9 cellular contexts compared by ENCODE assay signal in genomic region chr5:80755634-80756033, GRCh38.
DNase-seq lines count a peak whose midpoint lies in the region; ATAC-seq and TF ChIP-seq lines count a peak whose summit lies in the region.
"Had no signal": no experiment of that assay in that cellular context is flagged by ENCODE, and none has a peak within 500 bp of the region (broad histone marks: within the 10 kb centered on the region; RNA-seq: fewer than 3 reads in every experiment).

No MANE protein-coding gene starts in this region.

- H3K4me3 ChIP-seq in dorsolateral prefrontal cortex: no peak overlapping the region

- peak overlapping the region in 1 of 59 donors; percentile 2 for H3K27ac ChIP-seq in dorsolateral prefrontal cortex
- H3K27ac ChIP-seq: C4-2B had no signal

- CTCF ChIA-PET in activated naive CD4-positive, alpha-beta T cell treated with anti-CD3 and anti-CD28 coated beads for 36 hours (lab: Charles Lee): no interaction called here
- CTCF ChIA-PET in activated CD4-positive, alpha-beta memory T cell treated with anti-CD3 and anti-CD28 coated beads, Interleukin-2, amount 10 ng/mL, durations not matched to agents 7 days and 5 days (lab: Charles Lee): interaction anchor here (0.6 to 1.6 kb wide), 4 partner anchors 84 to 410 kb away, joined by 3 to 4 read pairs (median 3); no protein-coding TSS in a partner anchor

- peaks cover 2% of the 10 kb centered on the region for H3K9me3 Mint-ChIP-seq in activated naive CD4-positive, alpha-beta T cell treated with anti-CD3 and anti-CD28 coated beads for 36 hours
- peaks cover 2% of the 10 kb centered on the region for H3K9me3 Mint-ChIP-seq in activated CD4-positive, alpha-beta memory T cell treated with anti-CD3 and anti-CD28 coated beads, Interleukin-2, amount 10 ng/mL, durations not matched to agents 7 days and 5 days
- no peaks in the 10 kb centered on the region for H3K9me3 Mint-ChIP-seq in stimulated activated naive B cell treated with anti-CD40 and anti-IgM and Interleukin-4, amounts not matched to agents 10 μg/mL and 1 μg/mL and 100 μg/mL, for 72 hours

- peak; percentile 93 for ATAC-seq in HG03103 (IDR thresholded peaks at IDR 0.05; ENCODE audit: low read depth, unreplicated experiment)
- peak; percentile 89 to 90 for ATAC-seq in stimulated activated naive B cell treated with anti-CD40 and anti-IgM and Interleukin-4, amounts not matched to agents 10 μg/mL and 1 μg/mL and 100 μg/mL, for 72 hours (replicated peaks)

- DNase-seq in activated naive CD4-positive, alpha-beta T cell treated with anti-CD3 and anti-CD28 coated beads for 36 hours: peak; percentile 22
- DNase-seq in activated naive CD4-positive, alpha-beta T cell treated with anti-CD3 and anti-CD28 coated beads, Interleukin-2, amount 50 U/mL, for 16 hours: no peak
- DNase-seq in activated CD4-positive, alpha-beta memory T cell treated with anti-CD3 and anti-CD28 coated beads, Interleukin-2, amount 10 ng/mL, durations not matched to agents 7 days and 5 days: peak; percentile 30
- peak; percentile 16 for DNase-seq in stimulated activated naive B cell treated with anti-CD40 and anti-IgM and Interleukin-4, amounts not matched to agents 10 μg/mL and 1 μg/mL and 100 μg/mL, for 72 hours
- DNase-seq in SHP77 treated with DMSO at 0.1 percent for 48 hours (lab: John Stamatoyannopoulos, UW) (no peak), dorsolateral prefrontal cortex (no peak)
- DNase-seq in stimulated activated naive CD4-positive, alpha-beta T cell (lab: John Stamatoyannopoulos, UW): no peak

- POLR2A ChIA-PET in activated CD4-positive, alpha-beta memory T cell treated with anti-CD3 and anti-CD28 coated beads, Interleukin-2, amount 10 ng/mL, durations not matched to agents 7 days and 5 days (lab: Charles Lee): interaction anchor here (0.8 to 2.3 kb wide), 10 partner anchors 10 to 251 kb away, joined by 3 to 9 read pairs (median 5); partner anchors contain the start of genes DHFR and MSH3

- peaks cover 58% of the 10 kb centered on the region for H3K4me1 Mint-ChIP-seq in activated naive CD4-positive, alpha-beta T cell treated with anti-CD3 and anti-CD28 coated beads for 36 hours (ENCODE audit: low read depth)
- H3K4me1 Mint-ChIP-seq in activated CD4-positive, alpha-beta memory T cell treated with anti-CD3 and anti-CD28 coated beads, Interleukin-2, amount 10 ng/mL, durations not matched to agents 7 days and 5 days: peaks cover 67% of the 10 kb centered on the region
- H3K4me1 Mint-ChIP-seq in stimulated activated naive B cell treated with anti-CD40 and anti-IgM and Interleukin-4, amounts not matched to agents 10 μg/mL and 1 μg/mL and 100 μg/mL, for 72 hours: peaks cover 23 to 38% of the 10 kb centered on the region in 2 donors

- TF ChIP-seq CTCF in dorsolateral prefrontal cortex (IDR thresholded peaks at IDR 0.05 in 54 of 56, conservative IDR thresholded peaks at IDR 0.05 in 2 of 56; ENCODE audit: low read depth in 1 of 56, partially characterized antibody in 56 of 56): no peak

- peak overlapping the region; percentile 43 for H3K27ac Mint-ChIP-seq in activated naive CD4-positive, alpha-beta T cell treated with anti-CD3 and anti-CD28 coated beads for 36 hours
- H3K27ac Mint-ChIP-seq in activated CD4-positive, alpha-beta memory T cell treated with anti-CD3 and anti-CD28 coated beads, Interleukin-2, amount 10 ng/mL, durations not matched to agents 7 days and 5 days: peak overlapping the region; percentile 96
- H3K27ac Mint-ChIP-seq in stimulated activated naive B cell treated with anti-CD40 and anti-IgM and Interleukin-4, amounts not matched to agents 10 μg/mL and 1 μg/mL and 100 μg/mL, for 72 hours: peak overlapping the region; percentile 80

- peak overlapping the region; percentile 32 for H3K4me3 Mint-ChIP-seq in activated naive CD4-positive, alpha-beta T cell treated with anti-CD3 and anti-CD28 coated beads for 36 hours
- peak overlapping the region; percentile 52 for H3K4me3 Mint-ChIP-seq in activated CD4-positive, alpha-beta memory T cell treated with anti-CD3 and anti-CD28 coated beads, Interleukin-2, amount 10 ng/mL, durations not matched to agents 7 days and 5 days
- peak overlapping the region; percentile 27 to 57 for H3K4me3 Mint-ChIP-seq in stimulated activated naive B cell treated with anti-CD40 and anti-IgM and Interleukin-4, amounts not matched to agents 10 μg/mL and 1 μg/mL and 100 μg/mL, for 72 hours

- intact Hi-C loops in activated naive CD4-positive, alpha-beta T cell treated with anti-CD3 and anti-CD28 coated beads for 36 hours (cut with micrococcal nuclease): loop anchor here (1.0 to 5.0 kb wide), 8 partner anchors 39 to 545 kb away; partner anchors contain the start of genes DHFR, MSH3, ZCCHC9 and ZFYVE16
- intact Hi-C loops in dorsolateral prefrontal cortex (cut with DNase I): no loop called here

- H3K36me3 Mint-ChIP-seq in activated naive CD4-positive, alpha-beta T cell treated with anti-CD3 and anti-CD28 coated beads for 36 hours (ENCODE audit: low read depth): peaks cover 22% of the 10 kb centered on the region
- peaks cover 56% of the 10 kb centered on the region for H3K36me3 Mint-ChIP-seq in activated CD4-positive, alpha-beta memory T cell treated with anti-CD3 and anti-CD28 coated beads, Interleukin-2, amount 10 ng/mL, durations not matched to agents 7 days and 5 days (ENCODE audit: low read depth)
- H3K36me3 Mint-ChIP-seq in stimulated activated naive B cell treated with anti-CD40 and anti-IgM and Interleukin-4, amounts not matched to agents 10 μg/mL and 1 μg/mL and 100 μg/mL, for 72 hours: peaks cover 35 to 48% of the 10 kb centered on the region in 2 donors

- H3K27me3 Mint-ChIP-seq in activated naive CD4-positive, alpha-beta T cell treated with anti-CD3 and anti-CD28 coated beads for 36 hours (ENCODE audit: low read depth): no peaks in the 10 kb centered on the region
- no peaks in the 10 kb centered on the region for H3K27me3 Mint-ChIP-seq in activated CD4-positive, alpha-beta memory T cell treated with anti-CD3 and anti-CD28 coated beads, Interleukin-2, amount 10 ng/mL, durations not matched to agents 7 days and 5 days
- H3K27me3 Mint-ChIP-seq in stimulated activated naive B cell treated with anti-CD40 and anti-IgM and Interleukin-4, amounts not matched to agents 10 μg/mL and 1 μg/mL and 100 μg/mL, for 72 hours: no peaks in the 10 kb centered on the region

- no peaks in the 10 kb centered on the region for H3K27me3 ChIP-seq in dorsolateral prefrontal cortex

Comparison
In these comparisons a context has a peak if more than half of its experiments do, and no peak if none do; other contexts are left out.
1. DNase-seq: peak in activated naive CD4-positive, alpha-beta T cell treated with anti-CD3 and anti-CD28 coated beads for 36 hours (single experiment), activated CD4-positive, alpha-beta memory T cell treated with anti-CD3 and anti-CD28 coated beads, Interleukin-2, amount 10 ng/mL, durations not matched to agents 7 days and 5 days (single experiment) and stimulated activated naive B cell treated with anti-CD40 and anti-IgM and Interleukin-4, amounts not matched to agents 10 μg/mL and 1 μg/mL and 100 μg/mL, for 72 hours (single experiment); none in activated naive CD4-positive, alpha-beta T cell treated with anti-CD3 and anti-CD28 coated beads, Interleukin-2, amount 50 U/mL, for 16 hours (single experiment), SHP77 treated with DMSO at 0.1 percent for 48 hours (single experiment), dorsolateral prefrontal cortex (0 of 10) and stimulated activated naive CD4-positive, alpha-beta T cell (0 of 6).
2. H3K27ac Mint-ChIP-seq: peak in every context shown above with its lines; median percentile 96 in activated CD4-positive, alpha-beta memory T cell treated with anti-CD3 and anti-CD28 coated beads, Interleukin-2, amount 10 ng/mL, durations not matched to agents 7 days and 5 days; 80 in stimulated activated naive B cell treated with anti-CD40 and anti-IgM and Interleukin-4, amounts not matched to agents 10 μg/mL and 1 μg/mL and 100 μg/mL, for 72 hours; 43 in activated naive CD4-positive, alpha-beta T cell treated with anti-CD3 and anti-CD28 coated beads for 36 hours.
3. Peak in every context shown above with its lines, with median percentiles within 50 percentile points of each other: H3K4me3 Mint-ChIP-seq.